1 cellular context compared by ENCODE assay signal in genomic region chr14:70995671-70996070, GRCh38.
TF ChIP-seq lines count a peak whose summit lies in the region.

No MANE protein-coding gene starts in this region.

TF ChIP-seq in K562, 482 proteins besides CTCF, POLR2A, EP300 and RAD21 (continued from another document):
- TF ChIP-seq, protein P1, sequence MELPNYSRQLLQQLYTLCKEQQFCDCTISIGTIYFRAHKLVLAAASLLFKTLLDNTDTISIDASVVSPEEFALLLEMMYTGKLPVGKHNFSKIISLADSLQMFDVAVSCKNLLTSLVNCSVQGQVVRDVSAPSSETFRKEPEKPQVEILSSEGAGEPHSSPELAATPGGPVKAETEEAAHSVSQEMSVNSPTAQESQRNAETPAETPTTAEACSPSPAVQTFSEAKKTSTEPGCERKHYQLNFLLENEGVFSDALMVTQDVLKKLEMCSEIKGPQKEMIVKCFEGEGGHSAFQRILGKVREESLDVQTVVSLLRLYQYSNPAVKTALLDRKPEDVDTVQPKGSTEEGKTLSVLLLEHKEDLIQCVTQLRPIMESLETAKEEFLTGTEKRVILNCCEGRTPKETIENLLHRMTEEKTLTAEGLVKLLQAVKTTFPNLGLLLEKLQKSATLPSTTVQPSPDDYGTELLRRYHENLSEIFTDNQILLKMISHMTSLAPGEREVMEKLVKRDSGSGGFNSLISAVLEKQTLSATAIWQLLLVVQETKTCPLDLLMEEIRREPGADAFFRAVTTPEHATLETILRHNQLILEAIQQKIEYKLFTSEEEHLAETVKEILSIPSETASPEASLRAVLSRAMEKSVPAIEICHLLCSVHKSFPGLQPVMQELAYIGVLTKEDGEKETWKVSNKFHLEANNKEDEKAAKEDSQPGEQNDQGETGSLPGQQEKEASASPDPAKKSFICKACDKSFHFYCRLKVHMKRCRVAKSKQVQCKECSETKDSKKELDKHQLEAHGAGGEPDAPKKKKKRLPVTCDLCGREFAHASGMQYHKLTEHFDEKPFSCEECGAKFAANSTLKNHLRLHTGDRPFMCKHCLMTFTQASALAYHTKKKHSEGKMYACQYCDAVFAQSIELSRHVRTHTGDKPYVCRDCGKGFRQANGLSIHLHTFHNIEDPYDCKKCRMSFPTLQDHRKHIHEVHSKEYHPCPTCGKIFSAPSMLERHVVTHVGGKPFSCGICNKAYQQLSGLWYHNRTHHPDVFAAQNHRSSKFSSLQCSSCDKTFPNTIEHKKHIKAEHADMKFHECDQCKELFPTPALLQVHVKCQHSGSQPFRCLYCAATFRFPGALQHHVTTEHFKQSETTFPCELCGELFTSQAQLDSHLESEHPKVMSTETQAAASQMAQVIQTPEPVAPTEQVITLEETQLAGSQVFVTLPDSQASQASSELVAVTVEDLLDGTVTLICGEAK (IDR thresholded peaks at IDR 0.05) = peak; percentile 88
- TF ChIP-seq, protein P1 (CRISPR knock-in tag; IDR thresholded peaks at IDR 0.05) = peak; percentile 51
- peak; percentile 34; the same call in 1 of the 2 replicates for TF ChIP-seq CTBP1 (IDR thresholded peaks at IDR 0.05; ENCODE audit: borderline replicate concordance)
